8 cellular contexts compared by ENCODE assay signal in the genomic region with DNA sequence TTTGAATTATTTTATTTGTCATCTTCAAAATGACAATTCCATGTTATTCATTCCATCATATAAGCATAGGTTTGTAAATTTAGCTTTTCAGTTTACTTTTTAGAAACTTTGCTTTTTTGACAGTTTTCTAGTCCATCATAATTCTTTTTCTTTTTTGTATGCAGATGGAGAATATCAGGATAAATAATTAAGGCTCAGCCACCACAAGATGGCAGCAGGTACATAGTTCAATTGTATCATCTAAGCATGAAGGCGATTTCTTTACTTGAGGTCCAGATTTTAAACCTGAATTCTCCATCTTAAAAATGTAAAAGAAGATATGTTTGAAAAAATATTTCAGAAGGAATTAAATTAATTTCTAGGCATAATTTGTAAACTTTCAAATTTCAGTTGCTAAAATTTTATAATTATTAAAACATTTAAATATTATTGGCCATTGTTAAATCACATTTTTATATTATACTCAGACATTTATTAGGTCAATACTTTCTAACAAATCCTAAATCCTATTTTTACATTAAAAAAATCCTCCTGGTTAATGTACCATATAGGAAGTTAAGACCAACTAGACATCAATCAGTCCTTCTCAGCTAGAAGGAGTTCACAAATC. TPM values are rescaled to one million over a fixed set of nuclear protein-coding genes. Genes with fewer than 3 reads are reported as not detected.
DNase-seq lines count a peak whose midpoint lies in the region; ATAC-seq, FAIRE-seq and TF ChIP-seq lines count a peak whose summit lies in the region.

No MANE protein-coding gene starts in this region.

- CTCF ChIA-PET in GM12878 (lab: Yijun Ruan, JAX), result interaction anchor here (0.5 to 3.1 kb wide), 15 partner anchors 8 to 601 kb away, joined by 3 to 21 read pairs (median 3); no protein-coding TSS in a partner anchor

- H3K4me2 ChIP-seq in DND-41 (ENCODE audit: insufficient read depth, low read length) (no peak overlapping the region), H9 (ENCODE audit: insufficient read depth, insufficient read length, low read length) (no peak overlapping the region), GM12878 (ENCODE audit: control insufficient read depth, insufficient read depth) (no peak overlapping the region)

- ATAC-seq in DND-41 (ENCODE audit: insufficient read depth, low read depth) (peak; percentile 64), GM12878 (peak; percentile 65), left lobe of liver (peak; percentile 74), HG03097 (IDR thresholded peaks at IDR 0.05; ENCODE audit: low FRiP score, unreplicated experiment) (no peak)

- peak; percentile 40 for DNase-seq in DND-41
- no peak for DNase-seq in H9
- DNase-seq in NCI-H2171 (lab: John Stamatoyannopoulos, UW), result peak; percentile 1
- DNase-seq in GM12878 (ENCODE audit: low read depth, low spot score), result no peak
- no peak for DNase-seq in left lobe of liver (ENCODE audit: low spot score)
- no peak for DNase-seq in GM19239 (ENCODE audit: insufficient read length, low spot score)
- no peak for DNase-seq in HuH-7 (ENCODE audit: low spot score)

- peak; percentile 66 for TF ChIP-seq CTCF in DND-41 (IDR thresholded peaks at IDR 0.05; ENCODE audit: borderline replicate concordance, extremely low read depth, low read length, poor library complexity, severe bottlenecking)
- TF ChIP-seq CTCF in H9 (conservative IDR thresholded peaks at IDR 0.05), result peak; percentile 73
- peak; percentile 30 to 51 (median 38); a peak in 5 of 6 replicates for TF ChIP-seq CTCF in GM12878 (IDR thresholded peaks at IDR 0.05 in 2 of 3, conservative IDR thresholded peaks at IDR 0.05 in 1 of 3; ENCODE audit: control insufficient read depth in 2 of 3, extremely low read depth in 1 of 3, insufficient read depth in 1 of 3, low read depth in 3 of 3, low read length in 3 of 3)

- H3K27me3 ChIP-seq in DND-41 (ENCODE audit: insufficient read depth, low read length, poor library complexity) (no peaks in the 10 kb centered on the region), H9 (ENCODE audit: insufficient read depth, low read length) (no peaks in the 10 kb centered on the region), GM12878 (replicated peaks in 1 of 2; ENCODE audit: control insufficient read depth in 2 of 2, insufficient read depth in 2 of 2, low read length in 1 of 2) (no peaks in the 10 kb centered on the region)

- no peak for FAIRE-seq in GM12878 (lab: Jason Lieb, UNC)
- no peak for FAIRE-seq in GM19239 (lab: Jason Lieb, UNC)

- H3K27ac ChIP-seq in DND-41 (ENCODE audit: low read length), result no peak overlapping the region
- no peak overlapping the region for H3K27ac ChIP-seq in H9 (ENCODE audit: insufficient read length, low read depth, low read length)
- H3K27ac ChIP-seq in GM12878 (ENCODE audit: control insufficient read depth, insufficient read depth), result no peak overlapping the region

- peaks cover 16 to 25% of the 10 kb centered on the region in 2 experiments for H3K4me1 Mint-ChIP-seq in H9

- H3K14ac ChIP-seq in H9 (ENCODE audit: insufficient read depth, low read length), result no peak overlapping the region

- H2AK5ac ChIP-seq in H9 (ENCODE audit: insufficient read length, low read length), result no peak overlapping the region

- WGBS in H9 (ENCODE audit: extremely low coverage, insufficient read length, low lambda C conversion rate), result no CpG with 5 or more reads among the region's 1 CpG
- 0% methylated on average over 1 of the region's 1 CpG for WGBS in GM12878 (ENCODE audit: insufficient coverage, insufficient replicate concordance, low lambda C conversion rate, missing lambda C conversion rate)

- no peak overlapping the region for H3K4me3 ChIP-seq in DND-41 (ENCODE audit: low read depth in 1 of 2, low read length in 2 of 2)
- no peak overlapping the region for H3K4me3 ChIP-seq in GM12878

- no peak overlapping the region for H2BK12ac ChIP-seq in H9 (ENCODE audit: insufficient read length, low read depth, low read length)

- H3K56ac ChIP-seq in H9 (ENCODE audit: insufficient read length, low read depth, low read length), result no peak overlapping the region

- H3K23ac ChIP-seq in H9 (ENCODE audit: insufficient read length, low read depth, low read length), result no peak overlapping the region

- no peak overlapping the region for H3K4me3 Mint-ChIP-seq in H9

- H2BK120ac ChIP-seq in H9 (ENCODE audit: low read depth, low read length, poor library complexity, severe bottlenecking), result no peak overlapping the region

- no peaks in the 10 kb centered on the region for H3K36me3 ChIP-seq in DND-41 (ENCODE audit: insufficient read depth, low read length)
- H3K36me3 ChIP-seq in GM12878 (ENCODE audit: control insufficient read depth in 2 of 2, insufficient read depth in 2 of 2, low read length in 1 of 2), result no peaks in the 10 kb centered on the region

- no peak overlapping the region for H3K18ac ChIP-seq in H9 (ENCODE audit: insufficient read length, low read depth, low read length)

- H3K79me1 ChIP-seq in H9 (ENCODE audit: insufficient read depth, low read depth, low read length, poor library complexity, severe bottlenecking), result no peaks in the 10 kb centered on the region

- no peak overlapping the region for H3T11ph ChIP-seq in H9 (ENCODE audit: low read length)

- SMC1A ChIA-PET in GM12878 (lab: Charles Lee; ENCODE audit: uncharacterized antibody, unreplicated experiment), result interaction anchor here (0.6 to 2.5 kb wide), 5 partner anchors 9 to 310 kb away, joined by 3 to 9 read pairs (median 4); no protein-coding TSS in a partner anchor

- no peaks in the 10 kb centered on the region for H3K36me3 Mint-ChIP-seq in H9 (ENCODE audit: insufficient read depth in 1 of 3, low read depth in 3 of 3)

- H3K4me1 ChIP-seq in DND-41 (ENCODE audit: insufficient read depth, low read length) (no peaks in the 10 kb centered on the region), H9 (ENCODE audit: insufficient read depth, low read length) (no peaks in the 10 kb centered on the region), GM12878 (ENCODE audit: control insufficient read depth, insufficient read depth, low read length) (no peaks in the 10 kb centered on the region)

- H3K9me3 ChIP-seq in DND-41 (ENCODE audit: insufficient read depth, low read length, severe bottlenecking), result no peaks in the 10 kb centered on the region
- H3K9me3 ChIP-seq in H9 (ENCODE audit: control insufficient read depth, low read depth, low read length), result no peaks in the 10 kb centered on the region
- H3K9me3 ChIP-seq in GM12878 (replicated peaks; ENCODE audit: control insufficient read depth, insufficient read depth, low read length), result no peaks in the 10 kb centered on the region

- intact Hi-C loops in GM12878 (cut with micrococcal nuclease; ENCODE audit: unreplicated experiment), result no loop called here

- H4K91ac ChIP-seq in H9 (ENCODE audit: insufficient read length, low read depth, low read length), result no peak overlapping the region

- H3K27me3 Mint-ChIP-seq in H9 (ENCODE audit: low read depth), result no peaks in the 10 kb centered on the region

- no peak overlapping the region for H2BK5ac ChIP-seq in H9 (ENCODE audit: insufficient read length, low read length)

- POLR2A ChIA-PET in GM12878 (lab: Charles Lee), result no interaction called here

- H3K9ac ChIP-seq in DND-41 (ENCODE audit: low read depth, low read length) (no peak overlapping the region), H9 (ENCODE audit: extremely low read depth, insufficient read length, low read length) (no peak overlapping the region), GM12878 (ENCODE audit: control insufficient read depth, insufficient read depth, low read length) (no peak overlapping the region)

- no peak for TF ChIP-seq POLR2A in GM12878 (IDR thresholded peaks at IDR 0.05; ENCODE audit: low read depth, low read length)

- no peak overlapping the region for H3K4ac ChIP-seq in H9 (ENCODE audit: low read depth, low read length)

- in situ Hi-C loops in GM12878 (cut with MboI), result loop anchor here (25.0 kb wide), 1 partner anchor 528 kb away; no protein-coding TSS in a partner anchor

- no peaks in the 10 kb centered on the region for H4K20me1 ChIP-seq in DND-41 (ENCODE audit: insufficient read depth, low read length)
- H4K20me1 ChIP-seq in H9 (ENCODE audit: control insufficient read depth, insufficient read depth, insufficient read length), result no peaks in the 10 kb centered on the region
- no peaks in the 10 kb centered on the region for H4K20me1 ChIP-seq in GM12878 (ENCODE audit: control insufficient read depth, insufficient read depth)

- RAD21 ChIA-PET in GM12878 (lab: Charles Lee; ENCODE audit: unreplicated experiment), result interaction anchor here (1.1 to 1.9 kb wide), 3 partner anchors 49 to 401 kb away, joined by 3 to 8 read pairs (median 6); no protein-coding TSS in a partner anchor

- no peak overlapping the region for H2BK15ac ChIP-seq in H9 (ENCODE audit: low read depth, low read length)

- no peak for TF ChIP-seq EP300 in GM12878 (IDR thresholded peaks at IDR 0.05; ENCODE audit: borderline replicate concordance in 1 of 2, control insufficient read depth in 1 of 2, low read depth in 2 of 2, low read length in 2 of 2)

- no peak overlapping the region for H2AFZ ChIP-seq in DND-41 (ENCODE audit: low read depth, low read length)
- H2AFZ ChIP-seq in H9 (ENCODE audit: low read length), result no peak overlapping the region
- H2AFZ ChIP-seq in GM12878 (ENCODE audit: control insufficient read depth, low read depth, low read length), result no peak overlapping the region

- no peaks in the 10 kb centered on the region; a peak in 1 of 5 replicates for H3K9me3 Mint-ChIP-seq in H9

- no peaks in the 10 kb centered on the region for H3K23me2 ChIP-seq in H9 (ENCODE audit: insufficient read length, low read depth, low read length, poor library complexity, severe bottlenecking)

- no peak overlapping the region for H4K5ac ChIP-seq in H9 (ENCODE audit: insufficient read length, low read depth, low read length)

- no peaks in the 10 kb centered on the region for H3K79me2 ChIP-seq in DND-41 (ENCODE audit: insufficient read depth, low read length)
- no peaks in the 10 kb centered on the region for H3K79me2 ChIP-seq in H9 (ENCODE audit: insufficient read depth, low read length)
- H3K79me2 ChIP-seq in GM12878 (ENCODE audit: control insufficient read depth, insufficient read depth, low read length), result no peaks in the 10 kb centered on the region

- H2BK20ac ChIP-seq in H9 (ENCODE audit: low read depth, low read length, poor library complexity, severe bottlenecking), result no peak overlapping the region

- no TSS peak for BruUV-seq in GM12878 (replicated peaks; lab: Mats Ljungman, UMichigan)

- peak; percentile 48; the same call in 1 of the 2 replicates for TF ChIP-seq RAD21 in GM12878 (IDR thresholded peaks at IDR 0.05; ENCODE audit: insufficient read depth, low read depth, low read length)

- no peak overlapping the region for H3K27ac Mint-ChIP-seq in H9

- H4K8ac ChIP-seq in H9 (replicated peaks; ENCODE audit: insufficient read length, low read depth, low read length), result no peak overlapping the region

RNA-seq across cellular contexts. Expression of a gene that starts 15.1 kb away (rescaled TPM):
- total RNA-seq in H9 (2021) (not detected in 2 replicates), GM12878 (2014; rRNA removed) (not detected in 2 replicates), GM12878 (2014; rRNA removed; fragmentation: Illumina TruSeq; extraction: Trizol) (not detected in 2 replicates), GM12878 (2021) (not detected in 2 replicates), left lobe of liver (not detected)
- total RNA-seq in GM12878 (2013; cell fraction: nucleolus; rRNA removed), result not detected in 2 replicates
- polyA plus RNA-seq in GM12878 (2011; ENCODE audit: low read depth), result not detected
- polyA plus RNA-seq in GM12878 (2011; rRNA removed) (not detected in 2 replicates), GM12878 (2014; fragmentation: Illumina TruSeq; extraction: Trizol) (not detected in 2 replicates), GM12878 (2014; fragmentation: Nextera tagmentation; extraction: Ambion mirVana) (not detected), GM12878 (2014; rRNA removed) (0.06 TPM in 1 of 2 replicates, not detected in the other), GM12878 (2016; fragmentation: Nextera tagmentation; extraction: Ambion mirVana) (not detected)
- not detected in 2 replicates for polyA plus RNA-seq in GM12878 (2011; cell fraction: cytosol; rRNA removed)
- not detected in 2 replicates for polyA plus RNA-seq in GM12878 (2011; cell fraction: nucleus; rRNA removed)
- not detected in 2 replicates for polyA plus RNA-seq in GM12878 (2012)
- polyA minus RNA-seq in GM12878 (2011; rRNA and poly(A)+ RNA removed), result not detected in 2 replicates
- polyA minus RNA-seq in GM12878 (2011; cell fraction: cytosol; rRNA and poly(A)+ RNA removed), result not detected in 2 replicates
- not detected in 2 replicates for polyA minus RNA-seq in GM12878 (2011; cell fraction: nucleus; rRNA and poly(A)+ RNA removed)

RNA-seq across cellular contexts. Expression of a gene that starts 45.6 kb away (rescaled TPM):
- total RNA-seq in H9 (2021) (48.9 and 54.8 TPM in 2 replicates), GM12878 (2014; rRNA removed) (37.6 and 46.2 TPM in 2 replicates), GM12878 (2014; rRNA removed; fragmentation: Illumina TruSeq; extraction: Trizol) (45.2 and 50.6 TPM in 2 replicates), GM12878 (2021) (40.5 and 42.1 TPM in 2 replicates), left lobe of liver (21.3 TPM)
- total RNA-seq in GM12878 (2013; cell fraction: nucleolus; rRNA removed), result 33.5 and 46.4 TPM in 2 replicates
- polyA plus RNA-seq in GM12878 (2011; ENCODE audit: low read depth), result 16.3 TPM
- polyA plus RNA-seq in GM12878 (2011; rRNA removed) (77.8 and 89.8 TPM in 2 replicates), GM12878 (2014; fragmentation: Illumina TruSeq; extraction: Trizol) (40.4 and 42.7 TPM in 2 replicates), GM12878 (2014; fragmentation: Nextera tagmentation; extraction: Ambion mirVana) (10 to 100 TPM; 40.2 to 60.3 TPM), GM12878 (2014; rRNA removed) (39.2 and 41.4 TPM in 2 replicates), GM12878 (2016; fragmentation: Nextera tagmentation; extraction: Ambion mirVana) (10 to 100 TPM; 35.4 to 36.8 TPM)
- polyA plus RNA-seq in GM12878 (2011; cell fraction: cytosol; rRNA removed), result 66.3 and 88.2 TPM in 2 replicates
- polyA plus RNA-seq in GM12878 (2011; cell fraction: nucleus; rRNA removed), result 85.8 and 90.9 TPM in 2 replicates
- 23.7 and 29.2 TPM in 2 replicates for polyA plus RNA-seq in GM12878 (2012)
- polyA minus RNA-seq in GM12878 (2011; rRNA and poly(A)+ RNA removed), result 50.3 and 61.4 TPM in 2 replicates
- polyA minus RNA-seq in GM12878 (2011; cell fraction: cytosol; rRNA and poly(A)+ RNA removed), result 32.2 and 39.0 TPM in 2 replicates
- polyA minus RNA-seq in GM12878 (2011; cell fraction: nucleus; rRNA and poly(A)+ RNA removed), result 101 and 127 TPM in 2 replicates

Comparison
In these comparisons a context has a peak if more than half of its experiments do, and no peak if none do; other contexts are left out.
1. DNase-seq: peak in DND-41 (single experiment) and NCI-H2171 (single experiment); none in H9 (single experiment), GM12878 (single experiment), left lobe of liver (single experiment), GM19239 (single experiment) and HuH-7 (single experiment).
2. Peak in every context shown above with its lines, with median percentiles within 50 percentile points of each other: CTCF ChIP-seq.